8 cellular contexts compared by ENCODE assay signal in genomic region chr6:16731503-16732018, GRCh38. TPM values are rescaled to one million over a fixed set of nuclear protein-coding genes. Genes with fewer than 3 reads are reported as not detected.
DNase-seq lines count a peak whose midpoint lies in the region; ATAC-seq and TF ChIP-seq lines count a peak whose summit lies in the region.

No MANE protein-coding gene starts in this region.

- DNase-seq in stimulated activated CD4-positive, alpha-beta T cell treated with anti-CD3 and anti-CD28 coated beads, Interleukin-15, amount 100 ng/mL, for 24 hours: peak; percentile 50
- no peak for DNase-seq in stimulated activated CD4-positive, alpha-beta T cell treated with anti-CD3 and anti-CD28 coated beads, Interleukin-12 subunit alpha, Interleukin-12 subunit beta, amount 100 ng/mL, for 4 hours
- peak; percentile 36 for DNase-seq in activated T-helper 1 cell treated with anti-CD3 and anti-CD28 coated beads, Interleukin-12 subunit alpha, Interleukin-12 subunit beta, Interleukin-2, Interleukin-4 antibody, amounts not matched to agents 30 ng/mL and 10 ng/mL and 1 ng/mL, durations not matched to agents 14 hours and 24 hours and 36 hours (ENCODE audit: low spot score)
- no peak for DNase-seq in type B pancreatic cell (ENCODE audit: extremely low spot score, unreplicated experiment)
- no peak for DNase-seq in anterior cingulate cortex (lab: John Stamatoyannopoulos, UW)
- DNase-seq in cardiac septum (ENCODE audit: low spot score): no peak
- DNase-seq in coronary artery (ENCODE audit: low spot score): no peak

- peaks cover 71% of the 10 kb centered on the region for H3K4me1 Mint-ChIP-seq in activated T-helper 1 cell treated with anti-CD3 and anti-CD28 coated beads, Interleukin-12 subunit alpha, Interleukin-12 subunit beta, Interleukin-2, Interleukin-4 antibody, amounts not matched to agents 30 ng/mL and 10 ng/mL and 1 ng/mL, durations not matched to agents 14 hours and 24 hours and 36 hours (ENCODE audit: low read depth)
- peaks cover 37% of the 10 kb centered on the region for H3K4me1 Mint-ChIP-seq in type B pancreatic cell (ENCODE audit: unreplicated experiment)

- intact Hi-C loops in activated T-helper 1 cell treated with anti-CD3 and anti-CD28 coated beads, Interleukin-12 subunit alpha, Interleukin-12 subunit beta, Interleukin-2, Interleukin-4 antibody, amounts not matched to agents 30 ng/mL and 10 ng/mL and 1 ng/mL, durations not matched to agents 14 hours and 24 hours and 36 hours (cut with micrococcal nuclease): loop anchor here (1.0 kb wide), 7 partner anchors 10 to 411 kb away; no protein-coding TSS in a partner anchor
- intact Hi-C loops in cardiac septum (cut with DNase I): no loop called here

- H3K9me3 Mint-ChIP-seq in activated T-helper 1 cell treated with anti-CD3 and anti-CD28 coated beads, Interleukin-12 subunit alpha, Interleukin-12 subunit beta, Interleukin-2, Interleukin-4 antibody, amounts not matched to agents 30 ng/mL and 10 ng/mL and 1 ng/mL, durations not matched to agents 14 hours and 24 hours and 36 hours: no peaks in the 10 kb centered on the region
- H3K9me3 Mint-ChIP-seq in type B pancreatic cell: no peaks in the 10 kb centered on the region

- peak overlapping the region; percentile 51 for H3K4me3 Mint-ChIP-seq in activated T-helper 1 cell treated with anti-CD3 and anti-CD28 coated beads, Interleukin-12 subunit alpha, Interleukin-12 subunit beta, Interleukin-2, Interleukin-4 antibody, amounts not matched to agents 30 ng/mL and 10 ng/mL and 1 ng/mL, durations not matched to agents 14 hours and 24 hours and 36 hours
- peak overlapping the region; percentile 5 for H3K4me3 Mint-ChIP-seq in type B pancreatic cell

- no peaks in the 10 kb centered on the region for H3K27me3 Mint-ChIP-seq in activated T-helper 1 cell treated with anti-CD3 and anti-CD28 coated beads, Interleukin-12 subunit alpha, Interleukin-12 subunit beta, Interleukin-2, Interleukin-4 antibody, amounts not matched to agents 30 ng/mL and 10 ng/mL and 1 ng/mL, durations not matched to agents 14 hours and 24 hours and 36 hours (ENCODE audit: insufficient read depth)
- no peaks in the 10 kb centered on the region for H3K27me3 Mint-ChIP-seq in type B pancreatic cell

- TF ChIP-seq CTCF in type B pancreatic cell (conservative IDR thresholded peaks at IDR 0.05) (no peak), coronary artery (IDR thresholded peaks at IDR 0.05) (no peak)

- ATAC-seq in HG03135 (IDR thresholded peaks at IDR 0.05; ENCODE audit: unreplicated experiment): peak; percentile 85

- H3K4me3 ChIP-seq in coronary artery: no peak overlapping the region

- peaks cover 32% of the 10 kb centered on the region for H3K36me3 Mint-ChIP-seq in activated T-helper 1 cell treated with anti-CD3 and anti-CD28 coated beads, Interleukin-12 subunit alpha, Interleukin-12 subunit beta, Interleukin-2, Interleukin-4 antibody, amounts not matched to agents 30 ng/mL and 10 ng/mL and 1 ng/mL, durations not matched to agents 14 hours and 24 hours and 36 hours (ENCODE audit: low read depth)
- peaks cover 4% of the 10 kb centered on the region for H3K36me3 Mint-ChIP-seq in type B pancreatic cell

- H3K27ac ChIP-seq in coronary artery: no peak overlapping the region

- peak overlapping the region; percentile 89 for H3K27ac Mint-ChIP-seq in activated T-helper 1 cell treated with anti-CD3 and anti-CD28 coated beads, Interleukin-12 subunit alpha, Interleukin-12 subunit beta, Interleukin-2, Interleukin-4 antibody, amounts not matched to agents 30 ng/mL and 10 ng/mL and 1 ng/mL, durations not matched to agents 14 hours and 24 hours and 36 hours
- H3K27ac Mint-ChIP-seq in type B pancreatic cell: peak overlapping the region; percentile 48

RNA-seq across cellular contexts. Expression of gene ATXN1, which starts 29.7 kb away (rescaled TPM):
- 107 and 109 TPM in 2 replicates for total RNA-seq in activated T-helper 1 cell treated with anti-CD3 and anti-CD28 coated beads, Interleukin-12 subunit alpha, Interleukin-12 subunit beta, Interleukin-2, Interleukin-4 antibody, amounts not matched to agents 30 ng/mL and 10 ng/mL and 1 ng/mL, durations not matched to agents 14 hours and 24 hours and 36 hours
- 33.7 and 35.1 TPM in 2 replicates for total RNA-seq in type B pancreatic cell (ENCODE audit: low replicate concordance)
- total RNA-seq in cardiac septum: 40.2 TPM

Comparison
In these comparisons a context has a peak if more than half of its experiments do, and no peak if none do; other contexts are left out.
1. DNase-seq: peak in stimulated activated CD4-positive, alpha-beta T cell treated with anti-CD3 and anti-CD28 coated beads, Interleukin-15, amount 100 ng/mL, for 24 hours (single experiment) and activated T-helper 1 cell treated with anti-CD3 and anti-CD28 coated beads, Interleukin-12 subunit alpha, Interleukin-12 subunit beta, Interleukin-2, Interleukin-4 antibody, amounts not matched to agents 30 ng/mL and 10 ng/mL and 1 ng/mL, durations not matched to agents 14 hours and 24 hours and 36 hours (single experiment); none in stimulated activated CD4-positive, alpha-beta T cell treated with anti-CD3 and anti-CD28 coated beads, Interleukin-12 subunit alpha, Interleukin-12 subunit beta, amount 100 ng/mL, for 4 hours (single experiment), type B pancreatic cell (single experiment), anterior cingulate cortex (0 of 58), cardiac septum (single experiment) and coronary artery (single experiment).